In the genomic region with DNA sequence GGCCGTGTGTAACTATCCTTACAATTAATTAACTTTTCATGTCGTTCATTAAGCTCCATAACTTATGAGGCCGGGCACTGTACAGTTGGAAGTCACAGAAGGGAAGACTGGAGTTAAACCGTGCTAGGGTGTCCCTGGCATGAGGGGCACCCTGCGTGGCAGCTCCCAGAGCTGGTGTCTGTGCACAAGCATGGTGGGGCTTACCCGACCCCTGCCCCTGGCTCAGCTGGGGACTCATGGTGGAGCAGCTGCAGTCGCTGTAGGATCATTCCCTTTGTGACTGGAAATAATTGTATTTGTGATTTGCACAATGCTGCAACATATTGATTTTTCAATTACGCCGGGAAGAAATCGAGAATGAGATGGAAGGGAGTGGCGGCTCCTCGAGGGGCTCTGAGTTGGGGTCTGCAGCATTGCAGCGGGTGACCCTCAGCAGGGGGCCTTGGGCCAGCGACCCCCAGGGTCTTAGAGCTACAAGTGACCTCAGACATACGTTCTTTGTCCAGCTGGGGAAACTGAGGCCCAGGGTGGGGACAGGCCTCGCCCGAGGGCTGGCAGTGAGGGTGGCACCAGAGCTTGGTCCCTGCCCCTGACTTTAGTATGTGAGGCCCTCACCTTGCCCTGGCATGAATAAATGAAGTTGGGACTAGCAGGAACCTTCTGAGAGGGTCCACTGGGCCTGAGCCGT, we compare ENCODE assay signal across 21 cellular contexts.
DNase-seq lines count a peak whose midpoint lies in the region; ATAC-seq and TF ChIP-seq lines count a peak whose summit lies in the region.
"Had no signal": no experiment of that assay in that cellular context is flagged by ENCODE, and none has a peak within 500 bp of the region (broad histone marks: within the 10 kb centered on the region; RNA-seq: fewer than 3 reads in every experiment).

No MANE protein-coding gene starts in this region.

- H3K9me3 ChIP-seq in body of pancreas (no peaks in the 10 kb centered on the region), esophagus squamous epithelium (no peaks in the 10 kb centered on the region)
- H3K9me3 ChIP-seq: ascending aorta, psoas muscle had no signal

- no peak overlapping the region for H3K27ac ChIP-seq in body of pancreas
- no peak overlapping the region for H3K27ac ChIP-seq in esophagus squamous epithelium
- H3K27ac ChIP-seq: ascending aorta, left lung, psoas muscle had no signal

- TF ChIP-seq CTCF in body of pancreas (IDR thresholded peaks at IDR 0.05): no peak
- TF ChIP-seq CTCF in progenitor cell of endocrine pancreas (IDR thresholded peaks at IDR 0.05; ENCODE audit: unreplicated experiment): no peak
- no peak for TF ChIP-seq CTCF in esophagus squamous epithelium (IDR thresholded peaks at IDR 0.05)
- no peak for TF ChIP-seq CTCF in HFFc6 (IDR thresholded peaks at IDR 0.05)

- H3K27me3 ChIP-seq in body of pancreas (no peaks in the 10 kb centered on the region), esophagus squamous epithelium (peaks cover 0 to 6% (median 0%) of the 10 kb centered on the region in 4 donors)
- H3K27me3 ChIP-seq: ascending aorta, left lung had no signal

- peaks cover 7% of the 10 kb centered on the region for H3K27me3 Mint-ChIP-seq in activated T-cell treated with anti-CD3 and anti-CD28 coated beads, Interleukin-2, amount 50 U/mL, for 72 hours (ENCODE audit: low read depth)
- H3K27me3 Mint-ChIP-seq in progenitor cell of endocrine pancreas: no peaks in the 10 kb centered on the region
- H3K27me3 Mint-ChIP-seq in HFFc6 (ENCODE audit: insufficient read depth): no peaks in the 10 kb centered on the region

- H3K9me3 Mint-ChIP-seq in activated T-cell treated with anti-CD3 and anti-CD28 coated beads, Interleukin-2, amount 50 U/mL, for 72 hours: peaks cover 4 to 7% of the 10 kb centered on the region in 2 donors
- peaks cover 10% of the 10 kb centered on the region for H3K9me3 Mint-ChIP-seq in progenitor cell of endocrine pancreas (ENCODE audit: low read depth)
- peaks cover 47% of the 10 kb centered on the region for H3K9me3 Mint-ChIP-seq in HFFc6
- H3K9me3 Mint-ChIP-seq: central memory CD8-positive, alpha-beta T cell had no signal

- H3K4me1 ChIP-seq in body of pancreas: no peaks in the 10 kb centered on the region
- no peaks in the 10 kb centered on the region for H3K4me1 ChIP-seq in esophagus squamous epithelium
- H3K4me1 ChIP-seq: ascending aorta, left lung, psoas muscle had no signal

- no peak for ATAC-seq in activated T-cell treated with anti-CD3 and anti-CD28 coated beads, Interleukin-2, amount 50 U/mL, for 72 hours (replicated peaks in 1 of 2)
- no peak for ATAC-seq in body of pancreas
- ATAC-seq: left lung; psoas muscle; stimulated activated memory B cell treated with anti-CD40 and anti-IgM and Interleukin-4, amounts not matched to agents 10 μg/mL and 1 μg/mL and 100 μg/mL, for 72 hours had no signal

- WGBS in body of pancreas, 2 donors: 50 to 54% methylated on average over 13 to 18 of the region's 18 CpGs
- 79 to 81% methylated on average over 16 to 18 of the region's 18 CpGs for WGBS in esophagus squamous epithelium, 2 donors

- H3K4me3 ChIP-seq in body of pancreas: no peak overlapping the region
- H3K4me3 ChIP-seq in esophagus squamous epithelium: no peak overlapping the region
- H3K4me3 ChIP-seq: ascending aorta, left lung, psoas muscle had no signal

- TF ChIP-seq POLR2A in body of pancreas (IDR thresholded peaks at IDR 0.05) (no peak), esophagus squamous epithelium (IDR thresholded peaks at IDR 0.05) (no peak)

- intact Hi-C loops in body of pancreas (cut with DNase I): no loop called here
- intact Hi-C loops in esophagus squamous epithelium (cut with DNase I): no loop called here

- no peaks in the 10 kb centered on the region for H3K36me3 Mint-ChIP-seq in activated T-cell treated with anti-CD3 and anti-CD28 coated beads, Interleukin-2, amount 50 U/mL, for 72 hours (ENCODE audit: insufficient read depth in 2 of 2)
- no peaks in the 10 kb centered on the region for H3K36me3 Mint-ChIP-seq in progenitor cell of endocrine pancreas (ENCODE audit: insufficient read depth)
- 0 out of 2 replicates have a peak, but pooled peaks cover 6% of the 10 kb centered on the region for H3K36me3 Mint-ChIP-seq in HFFc6 (ENCODE audit: low read depth)
- H3K36me3 Mint-ChIP-seq: stimulated activated memory B cell treated with anti-CD40 and anti-IgM and Interleukin-4, amounts not matched to agents 10 μg/mL and 1 μg/mL and 100 μg/mL, for 72 hours had no signal

- no peaks in the 10 kb centered on the region for H3K36me3 ChIP-seq in body of pancreas (replicated peaks in 1 of 2; ENCODE audit: insufficient read depth in 1 of 2, low read depth in 2 of 2)
- no peaks in the 10 kb centered on the region for H3K36me3 ChIP-seq in esophagus squamous epithelium
- H3K36me3 ChIP-seq: ascending aorta, left lung had no signal

- H3K27ac Mint-ChIP-seq in activated T-cell treated with anti-CD3 and anti-CD28 coated beads, Interleukin-2, amount 50 U/mL, for 72 hours: no peak overlapping the region
- H3K27ac Mint-ChIP-seq in progenitor cell of endocrine pancreas (peak overlapping the region; percentile 6), HFFc6 (no peak overlapping the region)
- H3K27ac Mint-ChIP-seq: activated naive CD4-positive, alpha-beta T cell treated with anti-CD3 and anti-CD28 coated beads for 36 hours; nephron; stimulated activated memory B cell treated with anti-CD40 and anti-IgM and Interleukin-4, amounts not matched to agents 10 μg/mL and 1 μg/mL and 100 μg/mL, for 72 hours had no signal

- DNase-seq in activated T-cell treated with anti-CD3 and anti-CD28 coated beads, Interleukin-2, amount 50 U/mL, for 1 hour: peak; percentile 8
- no peak for DNase-seq in activated T-cell treated with anti-CD3 and anti-CD28 coated beads, Interleukin-2, amount 50 U/mL, for 72 hours
- DNase-seq in NCI-H146 treated with DMSO at 0.1 percent for 48 hours (lab: John Stamatoyannopoulos, UW; ENCODE audit: unreplicated experiment): peak; percentile 9
- DNase-seq in body of pancreas: peak in 3 of 4 donors; percentile 2 to 5 (median 3)
- peak; percentile 11 for DNase-seq in progenitor cell of endocrine pancreas (ENCODE audit: low spot score, unreplicated experiment)
- no peak for DNase-seq in stimulated activated naive CD4-positive, alpha-beta T cell treated with Interleukin-2 at 50 U/mL for 16 hours (lab: John Stamatoyannopoulos, UW)
- no peak for DNase-seq in esophagus squamous epithelium (lab: John Stamatoyannopoulos, UW)
- DNase-seq in HFFc6: no peak
- DNase-seq: activated CD4-positive, alpha-beta T cell treated with anti-CD3 and anti-CD28 coated beads, Interleukin-2, amount 50 U/mL, for 4 hours; activated naive CD4-positive, alpha-beta T cell treated with anti-CD3 and anti-CD28 coated beads for 36 hours; activated T-cell treated with anti-CD3 and anti-CD28 coated beads for 4 hours; NCI-H1092; NCI-H2029 treated with DMSO at 0.1 percent for 48 hours; NCI-H510A; psoas muscle; stimulated activated CD4-positive, alpha-beta T cell treated with anti-CD3 and anti-CD28 coated beads, Interleukin-2, amount 100 ng/mL, for 24 hours had no signal

- H3K4me1 Mint-ChIP-seq in activated T-cell treated with anti-CD3 and anti-CD28 coated beads, Interleukin-2, amount 50 U/mL, for 72 hours (ENCODE audit: low read depth): no peaks in the 10 kb centered on the region
- H3K4me1 Mint-ChIP-seq in progenitor cell of endocrine pancreas (ENCODE audit: low read depth) (peaks cover 13% of the 10 kb centered on the region), HFFc6 (ENCODE audit: low read depth) (no peaks in the 10 kb centered on the region)
- H3K4me1 Mint-ChIP-seq: central memory CD8-positive, alpha-beta T cell; nephron; stimulated activated memory B cell treated with anti-CD40 and anti-IgM and Interleukin-4, amounts not matched to agents 10 μg/mL and 1 μg/mL and 100 μg/mL, for 72 hours had no signal

- H3K4me3 Mint-ChIP-seq in activated T-cell treated with anti-CD3 and anti-CD28 coated beads, Interleukin-2, amount 50 U/mL, for 72 hours: no peak overlapping the region
- H3K4me3 Mint-ChIP-seq in progenitor cell of endocrine pancreas (ENCODE audit: low read depth) (peak overlapping the region; percentile 16), HFFc6 (no peak overlapping the region)
- H3K4me3 Mint-ChIP-seq: activated naive CD4-positive, alpha-beta T cell treated with anti-CD3 and anti-CD28 coated beads for 36 hours; central memory CD8-positive, alpha-beta T cell; nephron; stimulated activated memory B cell treated with anti-CD40 and anti-IgM and Interleukin-4, amounts not matched to agents 10 μg/mL and 1 μg/mL and 100 μg/mL, for 72 hours had no signal

Comparison
In these comparisons a context has a peak if more than half of its experiments do, and no peak if none do; other contexts are left out.
1. DNase-seq: peak in activated T-cell treated with anti-CD3 and anti-CD28 coated beads, Interleukin-2, amount 50 U/mL, for 1 hour (single experiment), NCI-H146 treated with DMSO at 0.1 percent for 48 hours (single experiment), body of pancreas (3 of 4) and progenitor cell of endocrine pancreas (single experiment); none in activated T-cell treated with anti-CD3 and anti-CD28 coated beads, Interleukin-2, amount 50 U/mL, for 72 hours (0 of 2), stimulated activated naive CD4-positive, alpha-beta T cell treated with Interleukin-2 at 50 U/mL for 16 hours (single experiment), esophagus squamous epithelium (single experiment) and HFFc6 (single experiment).